ENCODE assay signal across 8 cellular contexts in genomic region chr19:46413262-46414031, GRCh38. TPM values are rescaled to one million over a fixed set of nuclear protein-coding genes. Genes with fewer than 3 reads are reported as not detected.
DNase-seq lines count a peak whose midpoint lies in the region; ATAC-seq and TF ChIP-seq lines count a peak whose summit lies in the region.

A gene with protein sequence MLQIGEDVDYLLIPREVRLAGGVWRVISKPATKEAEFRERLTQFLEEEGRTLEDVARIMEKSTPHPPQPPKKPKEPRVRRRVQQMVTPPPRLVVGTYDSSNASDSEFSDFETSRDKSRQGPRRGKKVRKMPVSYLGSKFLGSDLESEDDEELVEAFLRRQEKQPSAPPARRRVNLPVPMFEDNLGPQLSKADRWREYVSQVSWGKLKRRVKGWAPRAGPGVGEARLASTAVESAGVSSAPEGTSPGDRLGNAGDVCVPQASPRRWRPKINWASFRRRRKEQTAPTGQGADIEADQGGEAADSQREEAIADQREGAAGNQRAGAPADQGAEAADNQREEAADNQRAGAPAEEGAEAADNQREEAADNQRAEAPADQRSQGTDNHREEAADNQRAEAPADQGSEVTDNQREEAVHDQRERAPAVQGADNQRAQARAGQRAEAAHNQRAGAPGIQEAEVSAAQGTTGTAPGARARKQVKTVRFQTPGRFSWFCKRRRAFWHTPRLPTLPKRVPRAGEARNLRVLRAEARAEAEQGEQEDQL (minus strand): TSS chr19:46413564. CDS start chr19:46412810, 754 bp downstream.

- DNase-seq in DMS114 treated with DMSO at 0.1 percent for 48 hours (lab: John Stamatoyannopoulos, UW; ENCODE audit: unreplicated experiment), result peak; percentile 76
- no peak for DNase-seq in Peyer's patch
- peak; percentile 30 for DNase-seq in occipital lobe (lab: John Stamatoyannopoulos, UW)
- no peak for DNase-seq in HAP-1 (ENCODE audit: low spot score in 2 of 2)
- DNase-seq in activated naive CD4-positive, alpha-beta T cell (lab: John Stamatoyannopoulos, UW), result no peak
- DNase-seq in stimulated activated naive CD8-positive, alpha-beta T cell treated with anti-CD3 and anti-CD28 coated beads, Interleukin-15, Interleukin-2, amounts not matched to agents 100 U/mL and 50 U/mL, for 24 hours, result no peak

- peaks cover 0 to 19% (median 2%) of the 10 kb centered on the region in 4 donors for H3K4me1 ChIP-seq in Peyer's patch
- H3K4me1 ChIP-seq in gastroesophageal sphincter, result peaks cover 0 to 72% (median 18%) of the 10 kb centered on the region in 3 donors
- H3K4me1 ChIP-seq in HAP-1, result peaks cover 12% of the 10 kb centered on the region

- peaks cover 0 to 33% of the 10 kb centered on the region in 2 donors for H3K27me3 ChIP-seq in Peyer's patch
- H3K27me3 ChIP-seq in gastroesophageal sphincter, result peaks cover 76% of the 10 kb centered on the region
- no peaks in the 10 kb centered on the region for H3K27me3 ChIP-seq in HAP-1 (ENCODE audit: low read depth)

- TF ChIP-seq POLR2A in Peyer's patch (IDR thresholded peaks at IDR 0.05), result no peak
- peak; percentile 48 to 51 for TF ChIP-seq POLR2A in gastroesophageal sphincter (IDR thresholded peaks at IDR 0.05)

- H3K27ac ChIP-seq in Peyer's patch, result peak within 1 kb of the TSS in 2 of 4 donors; percentile 49 to 54
- peak within 1 kb of the TSS in 3 of 4 donors; percentile 65 to 78 (median 73) for H3K27ac ChIP-seq in gastroesophageal sphincter

- no peak for TF ChIP-seq CTCF in Peyer's patch (IDR thresholded peaks at IDR 0.05)
- no peak for TF ChIP-seq CTCF in gastroesophageal sphincter (IDR thresholded peaks at IDR 0.05)

- peak; percentile 84 for ATAC-seq in gastroesophageal sphincter
- no peak for ATAC-seq in HG03025 (IDR thresholded peaks at IDR 0.05; ENCODE audit: low FRiP score, unreplicated experiment)
- no peak for ATAC-seq in stimulated activated naive CD8-positive, alpha-beta T cell treated with anti-CD3 and anti-CD28 coated beads, Interleukin-15, Interleukin-2, amounts not matched to agents 100 U/mL and 50 U/mL, for 24 hours

- 4 to 80% methylated on average over 1 to 18 of the region's 46 CpGs for WGBS in gastroesophageal sphincter (ENCODE audit: low coverage in 1 of 2), 2 donors

- no peaks in the 10 kb centered on the region for H3K36me3 ChIP-seq in Peyer's patch
- H3K36me3 ChIP-seq in gastroesophageal sphincter, result no peaks in the 10 kb centered on the region
- no peaks in the 10 kb centered on the region for H3K36me3 ChIP-seq in HAP-1 (replicated peaks)

- no peaks in the 10 kb centered on the region for H3K9me3 ChIP-seq in Peyer's patch
- H3K9me3 ChIP-seq in gastroesophageal sphincter, result no peaks in the 10 kb centered on the region
- no peaks in the 10 kb centered on the region for H3K9me3 ChIP-seq in HAP-1

- H3K4me3 ChIP-seq in Peyer's patch (peak within 1 kb of the TSS; percentile 18 to 45 (median 33)), gastroesophageal sphincter (peak within 1 kb of the TSS; percentile 1 to 57), HAP-1 (no peak within 1 kb of the TSS)

- no peak for TF ChIP-seq EP300 in gastroesophageal sphincter (IDR thresholded peaks at IDR 0.05)

- in situ Hi-C loops in HAP-1 (cut with MboI; ENCODE audit: low sequenced_read_pairs), result no loop called here

RNA-seq across cellular contexts. Expression of the gene that starts here (rescaled TPM):
- 1 to 10 TPM in 1 of 4 donors, under 1 TPM in 3; 0.70 to 2.5 (median 0.90) TPM for total RNA-seq in Peyer's patch
- total RNA-seq in gastroesophageal sphincter, result 10 to 100 TPM in 1 of 4 donors, 1 to 10 TPM in 3; 4.3 to 10.1 (median 7.6) TPM
- total RNA-seq in occipital lobe, result 4.7 TPM

Comparison
In these comparisons a context has a peak if more than half of its experiments do, and no peak if none do; other contexts are left out.
1. DNase-seq: peak in DMS114 treated with DMSO at 0.1 percent for 48 hours (single experiment) and occipital lobe (single experiment); none in Peyer's patch (0 of 3), HAP-1 (0 of 2), activated naive CD4-positive, alpha-beta T cell (0 of 4) and stimulated activated naive CD8-positive, alpha-beta T cell treated with anti-CD3 and anti-CD28 coated beads, Interleukin-15, Interleukin-2, amounts not matched to agents 100 U/mL and 50 U/mL, for 24 hours (single experiment).
2. POLR2A ChIP-seq: peak in gastroesophageal sphincter (2 of 2); none in Peyer's patch (0 of 2).